In the genomic region with DNA sequence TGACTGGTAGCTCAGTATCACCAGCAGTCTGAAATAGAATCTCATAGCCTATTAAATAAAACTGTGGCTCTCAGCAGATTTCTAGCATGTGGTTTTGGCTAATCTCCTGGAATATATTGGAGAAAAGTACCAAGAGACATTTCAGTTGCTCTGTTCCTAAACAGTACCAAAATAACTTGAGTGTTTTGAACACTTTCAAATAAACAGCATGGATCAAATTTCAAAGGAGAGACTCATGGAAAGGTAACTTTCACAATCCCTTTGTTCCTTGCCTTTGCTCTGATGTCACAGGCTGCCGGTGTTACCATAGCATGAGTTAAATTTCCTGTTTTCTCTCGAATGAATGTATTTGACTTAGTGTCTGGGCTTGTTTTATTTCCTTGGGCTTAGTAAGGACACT, we compare ENCODE assay signal across 9 cellular contexts. TPM values are rescaled to one million over a fixed set of nuclear protein-coding genes. Genes with fewer than 3 reads are reported as not detected.
DNase-seq lines count a peak whose midpoint lies in the region; ATAC-seq and TF ChIP-seq lines count a peak whose summit lies in the region.
"Had no signal": no experiment of that assay in that cellular context is flagged by ENCODE, and none has a peak within 500 bp of the region (broad histone marks: within the 10 kb centered on the region; RNA-seq: fewer than 3 reads in every experiment).

No MANE protein-coding gene starts in this region.

- BruUV-seq in PC-9 (replicated peaks; lab: Mats Ljungman, UMichigan), result no TSS peak

- H3K79me2 ChIP-seq in PC-9 (ENCODE audit: low read depth) (no peaks in the 10 kb centered on the region), MM.1S (ENCODE audit: low read length) (no peaks in the 10 kb centered on the region)

- in situ Hi-C loops in gastrocnemius medialis (cut with MboI; ENCODE audit: low sequenced_read_pairs in 4 of 4), result no loop called here

- POLR2A ChIA-PET in PC-9 (lab: Charles Lee; ENCODE audit: unreplicated experiment), result no interaction called here

- H2AFZ ChIP-seq in PC-9, result peak overlapping the region; percentile 45; the same call in 1 of the 2 replicates
- no peak overlapping the region for H2AFZ ChIP-seq in MM.1S (ENCODE audit: low read length)

- H3K4me2 ChIP-seq in PC-9 (peak overlapping the region; percentile 70), MM.1S (ENCODE audit: low read depth, low read length) (no peak overlapping the region)

- intact Hi-C loops in PC-9 (cut with micrococcal nuclease; ENCODE audit: unreplicated experiment), result no loop called here
- intact Hi-C loops in gastrocnemius medialis (cut with DNase I; ENCODE audit: low total_unique reads), result loop anchor here (1.0 to 2.0 kb wide), 2 partner anchors 13 to 22 kb away; no protein-coding TSS in a partner anchor

- DNase-seq in H4 (ENCODE audit: low spot score) (peak; percentile 69), PC-9 (peak in 1 of 2 experiments; percentile 70), epithelial cell of prostate (ENCODE audit: low read depth, low spot score) (peak; percentile 92), gastrocnemius medialis (no peak), MM.1S (no peak), AG08396 (ENCODE audit: low spot score) (no peak), NCI-H146 (lab: John Stamatoyannopoulos, UW) (no peak)

- H3K27ac ChIP-seq in PC-9, result peak overlapping the region; percentile 80
- H3K27ac ChIP-seq in epithelial cell of prostate, result peak overlapping the region; percentile 93
- peak overlapping the region; percentile 75 to 97 (median 90) for H3K27ac ChIP-seq in gastrocnemius medialis
- no peak overlapping the region for H3K27ac ChIP-seq in MM.1S (ENCODE audit: low read length)
- H3K27ac ChIP-seq: HL-60 had no signal

- H4K20me1 ChIP-seq in PC-9 (ENCODE audit: insufficient read depth), result no peaks in the 10 kb centered on the region; the same call in 1 of the 2 replicates
- no peaks in the 10 kb centered on the region for H4K20me1 ChIP-seq in MM.1S (ENCODE audit: insufficient read depth, low read length)

- CTCF ChIA-PET in PC-9 (lab: Charles Lee), result interaction anchor here (0.9 kb wide), 1 partner anchor 81 kb away, joined by 4 read pairs; no protein-coding TSS in a partner anchor

- H3K36me3 ChIP-seq in PC-9 (ENCODE audit: low read depth) (no peaks in the 10 kb centered on the region), gastrocnemius medialis (peaks cover 0 to 25% of the 10 kb centered on the region in 2 donors), MM.1S (replicated peaks; ENCODE audit: insufficient read depth, low read length) (no peaks in the 10 kb centered on the region)

- H3K4me3 ChIP-seq in PC-9 (peak overlapping the region; percentile 29; the same call in 1 of the 2 replicates), gastrocnemius medialis (peak overlapping the region in 3 of 4 donors; percentile 4 to 89 (median 80)), MM.1S (ENCODE audit: low read length) (no peak overlapping the region)

- TF ChIP-seq POLR2A in gastrocnemius medialis (IDR thresholded peaks at IDR 0.05), result no peak

- H3K9me3 ChIP-seq in PC-9 (ENCODE audit: insufficient read depth, low read depth) (no peaks in the 10 kb centered on the region), gastrocnemius medialis (no peaks in the 10 kb centered on the region), MM.1S (replicated peaks; ENCODE audit: insufficient read depth, low read length) (no peaks in the 10 kb centered on the region)

- peaks cover 27% of the 10 kb centered on the region for H3K4me1 ChIP-seq in PC-9 (replicated peaks; ENCODE audit: insufficient read depth)
- H3K4me1 ChIP-seq in gastrocnemius medialis, result peaks cover 21 to 40% of the 10 kb centered on the region in 2 donors
- 0 out of 2 replicates have a peak, but pooled peaks cover 2% of the 10 kb centered on the region for H3K4me1 ChIP-seq in MM.1S (ENCODE audit: low read length)

- no peak for TF ChIP-seq CTCF in PC-9 (conservative IDR thresholded peaks at IDR 0.05)
- no peak for TF ChIP-seq CTCF in gastrocnemius medialis (IDR thresholded peaks at IDR 0.05 in 4 of 5, conservative IDR thresholded peaks at IDR 0.05 in 1 of 5)
- TF ChIP-seq CTCF in MM.1S (IDR thresholded peaks at IDR 0.05; ENCODE audit: low read length), result no peak

- no peak overlapping the region for H3K9ac ChIP-seq in MM.1S (ENCODE audit: low read length)

- H3F3A ChIP-seq in PC-9 (ENCODE audit: insufficient read depth, low read depth), result peaks cover 14% of the 10 kb centered on the region; the same call in 1 of the 2 replicates
- H3F3A ChIP-seq in MM.1S (ENCODE audit: insufficient read depth, low read length), result peaks cover 9% of the 10 kb centered on the region

- H3K27me3 ChIP-seq in PC-9 (ENCODE audit: insufficient read depth, low read depth) (no peaks in the 10 kb centered on the region), gastrocnemius medialis (no peaks in the 10 kb centered on the region), MM.1S (replicated peaks; ENCODE audit: insufficient read depth, low read length) (no peaks in the 10 kb centered on the region)

- H3K9me2 ChIP-seq in PC-9 (ENCODE audit: insufficient read depth) (no peaks in the 10 kb centered on the region), MM.1S (replicated peaks; ENCODE audit: insufficient read depth, low read length) (no peaks in the 10 kb centered on the region)

- peak; percentile 25 to 60 for ATAC-seq in gastrocnemius medialis
- ATAC-seq in HG03378 (IDR thresholded peaks at IDR 0.05; ENCODE audit: unreplicated experiment), result no peak

RNA-seq across cellular contexts. Expression of a gene that starts 3.4 kb away (rescaled TPM):
- 26.3 and 29.2 TPM in 2 replicates for total RNA-seq in H4 (2014; rRNA removed; shearing (Covaris generic))
- 8.6 and 10.2 TPM in 2 replicates for total RNA-seq in PC-9 (2021)
- total RNA-seq in gastrocnemius medialis, result 100 to 1,000 TPM in 2 of 4 donors, 1 to 10 TPM in 2; 4.0 to 662 (median 152) TPM

RNA-seq across cellular contexts. Expression of a gene that starts 23.0 kb away (rescaled TPM):
- 27.5 and 31.5 TPM in 2 replicates for total RNA-seq in H4 (2014; rRNA removed; shearing (Covaris generic))
- total RNA-seq in PC-9 (2021) (9.8 and 13.0 TPM in 2 replicates), gastrocnemius medialis (10 to 100 TPM; 27.8 to 48.5 (median 35.3) TPM)

RNA-seq across cellular contexts. Expression of a gene that starts 51.3 kb away (rescaled TPM):
- total RNA-seq in H4 (2014; rRNA removed; shearing (Covaris generic)), result 51.9 and 67.7 TPM in 2 replicates
- total RNA-seq in PC-9 (2021) (131 and 148 TPM in 2 replicates), gastrocnemius medialis (10 to 100 TPM; 33.7 to 69.1 (median 52.8) TPM)

Comparison
In these comparisons a context has a peak if more than half of its experiments do, and no peak if none do; other contexts are left out.
1. DNase-seq: peak in H4 (single experiment) and epithelial cell of prostate (single experiment); none in gastrocnemius medialis (0 of 2), MM.1S (single experiment), AG08396 (single experiment) and NCI-H146 (single experiment).